In genomic region chr5:103258957-103259704, GRCh38 we compare ENCODE assay signal across 8 cellular contexts. TPM values are rescaled to one million over a fixed set of nuclear protein-coding genes. Genes with fewer than 3 reads are reported as not detected.
A peak's percentile ranks its signal among the peaks of the same experiment; 100 is the strongest.
DNase-seq lines count a peak whose midpoint lies in the region; ATAC-seq and TF ChIP-seq lines count a peak whose summit lies in the region.

No MANE protein-coding gene starts in this region.

- no peaks in the 10 kb centered on the region for H3K36me3 Mint-ChIP-seq in activated CD8-positive, alpha-beta T cell treated with anti-CD3 and anti-CD28 coated beads for 36 hours (ENCODE audit: low read depth)
- no peaks in the 10 kb centered on the region for H3K36me3 Mint-ChIP-seq in mesothelial cell of epicardium

- H3K4me1 Mint-ChIP-seq in activated CD8-positive, alpha-beta T cell treated with anti-CD3 and anti-CD28 coated beads for 36 hours (ENCODE audit: low read depth): peaks cover 26% of the 10 kb centered on the region
- H3K4me1 Mint-ChIP-seq in mesothelial cell of epicardium: peaks cover 20% of the 10 kb centered on the region

- H3K4me1 ChIP-seq in effector memory CD4-positive, alpha-beta T cell (ENCODE audit: control insufficient read depth, insufficient read depth, low read length, poor library complexity, severe bottlenecking): peaks cover 8% of the 10 kb centered on the region

- DNase-seq in AG08396 (ENCODE audit: low spot score) (peak; percentile 52), NCI-H510A treated with DMSO at 0.1 percent for 48 hours (lab: John Stamatoyannopoulos, UW) (peak; percentile 64), mesothelial cell of epicardium (ENCODE audit: low spot score in 2 of 2, unreplicated experiment in 2 of 2) (peak; percentile 38 to 68)
- DNase-seq in activated CD8-positive, alpha-beta T cell treated with anti-CD3 and anti-CD28 coated beads for 36 hours: peak; percentile 64
- peak; percentile 38 to 46 (median 40) for DNase-seq in effector memory CD4-positive, alpha-beta T cell
- DNase-seq in stimulated activated CD8-positive, alpha-beta memory T cell treated with anti-CD3 and anti-CD28 coated beads, Interleukin-2, amount 100 ng/mL, for 1 hour (ENCODE audit: low read depth in 2 of 2): peak; percentile 8 to 38

- no peaks in the 10 kb centered on the region for H3K9me3 ChIP-seq in effector memory CD4-positive, alpha-beta T cell (ENCODE audit: control insufficient read depth, low read length)

- intact Hi-C loops in activated CD8-positive, alpha-beta T cell treated with anti-CD3 and anti-CD28 coated beads for 36 hours (cut with micrococcal nuclease): no loop called here

- H3K9me3 Mint-ChIP-seq in activated CD8-positive, alpha-beta T cell treated with anti-CD3 and anti-CD28 coated beads for 36 hours: no peaks in the 10 kb centered on the region
- H3K9me3 Mint-ChIP-seq in mesothelial cell of epicardium: no peaks in the 10 kb centered on the region

- H3K27me3 ChIP-seq in effector memory CD4-positive, alpha-beta T cell (replicated peaks; ENCODE audit: control insufficient read depth, insufficient read depth, low read length, poor library complexity, severe bottlenecking): no peaks in the 10 kb centered on the region

- peak overlapping the region; percentile 84 for H3K27ac Mint-ChIP-seq in activated CD8-positive, alpha-beta T cell treated with anti-CD3 and anti-CD28 coated beads for 36 hours
- H3K27ac Mint-ChIP-seq in mesothelial cell of epicardium: peak overlapping the region; percentile 81

- ATAC-seq in GM18867 (IDR thresholded peaks at IDR 0.05; ENCODE audit: unreplicated experiment): peak; percentile 39
- ATAC-seq in HG03095 (IDR thresholded peaks at IDR 0.05; ENCODE audit: unreplicated experiment): peak; percentile 32
- peak; percentile 42 for ATAC-seq in activated CD8-positive, alpha-beta T cell treated with anti-CD3 and anti-CD28 coated beads for 36 hours

- H3K4me3 Mint-ChIP-seq in activated CD8-positive, alpha-beta T cell treated with anti-CD3 and anti-CD28 coated beads for 36 hours: peak overlapping the region; percentile 92
- H3K4me3 Mint-ChIP-seq in mesothelial cell of epicardium: peak overlapping the region; percentile 80

- no peak for TF ChIP-seq CTCF in activated CD8-positive, alpha-beta T cell treated with anti-CD3 and anti-CD28 coated beads for 36 hours (IDR thresholded peaks at IDR 0.05)
- TF ChIP-seq CTCF in mesothelial cell of epicardium (IDR thresholded peaks at IDR 0.05; ENCODE audit: unreplicated experiment): no peak

- H3K4me3 ChIP-seq in effector memory CD4-positive, alpha-beta T cell (ENCODE audit: insufficient read depth, low read depth, low read length, poor library complexity, severe bottlenecking): peak overlapping the region; percentile 88

- H3K27me3 Mint-ChIP-seq in activated CD8-positive, alpha-beta T cell treated with anti-CD3 and anti-CD28 coated beads for 36 hours: peaks cover under 1% of the 10 kb centered on the region
- H3K27me3 Mint-ChIP-seq in mesothelial cell of epicardium (ENCODE audit: low read depth): no peaks in the 10 kb centered on the region

- H3K27ac ChIP-seq in effector memory CD4-positive, alpha-beta T cell (ENCODE audit: insufficient read depth, low read length, poor library complexity, severe bottlenecking): peak overlapping the region; percentile 56

- POLR2A ChIA-PET in activated CD8-positive, alpha-beta T cell treated with anti-CD3 and anti-CD28 coated beads for 36 hours (lab: Charles Lee): interaction anchor here (0.8 to 2.4 kb wide), 7 partner anchors 12 to 139 kb away, joined by 3 to 16 read pairs (median 4); partner anchors contain the start of genes GIN1 and PPIP5K2

- CTCF ChIA-PET in activated CD8-positive, alpha-beta T cell treated with anti-CD3 and anti-CD28 coated beads for 36 hours (lab: Charles Lee): interaction anchor here (0.6 to 2.9 kb wide), 5 partner anchors 11 to 723 kb away, joined by 3 to 10 read pairs (median 3); no protein-coding TSS in a partner anchor

- no peaks in the 10 kb centered on the region for H3K36me3 ChIP-seq in effector memory CD4-positive, alpha-beta T cell (ENCODE audit: control insufficient read depth, insufficient read depth, low read length)

RNA-seq across cellular contexts. Expression of gene MACIR, which starts 0.6 kb away (rescaled TPM):
- total RNA-seq in activated CD8-positive, alpha-beta T cell treated with anti-CD3 and anti-CD28 coated beads for 36 hours: 1 to 10 TPM; 8.6 to 8.8 TPM
- total RNA-seq in mesothelial cell of epicardium: 7.5 to 8.1 TPM (median 8.1 TPM) in 3 replicates

Comparison
In these comparisons a context has a peak if more than half of its experiments do, and no peak if none do; other contexts are left out.
1. Peak in every context shown above with its lines: DNase-seq, ATAC-seq, H3K4me3 ChIP-seq and H3K27ac ChIP-seq.